ENCODE assay signal across 14 cellular contexts in genomic region chr9:117293199-117294114, GRCh38.
DNase-seq lines count a peak whose midpoint lies in the region; ATAC-seq and TF ChIP-seq lines count a peak whose summit lies in the region.
"Had no signal": no experiment of that assay in that cellular context is flagged by ENCODE, and none has a peak within 500 bp of the region (broad histone marks: within the 10 kb centered on the region; RNA-seq: fewer than 3 reads in every experiment).

No MANE protein-coding gene starts in this region.

- no peaks in the 10 kb centered on the region for H3K27me3 ChIP-seq in gastroesophageal sphincter
- H3K27me3 ChIP-seq: SJCRH30 had no signal

- no peak for ATAC-seq in gastroesophageal sphincter
- ATAC-seq: GM12878, GM23338, HCT116 had no signal

- whole genome bisulfite sequencing in gastroesophageal sphincter (ENCODE audit: low coverage in 1 of 2), 2 donors = 38 to 58% methylated on average over 2 to 3 of the region's 6 CpGs

- no peaks in the 10 kb centered on the region for H3K9me3 ChIP-seq in gastroesophageal sphincter
- H3K9me3 ChIP-seq: SJCRH30 had no signal

- TF ChIP-seq CTCF in gastroesophageal sphincter (IDR thresholded peaks at IDR 0.05) = no peak

- peak; percentile 50 for DNase-seq in DMS 273 (lab: John Stamatoyannopoulos, UW; ENCODE audit: unreplicated experiment)
- peak; percentile 8 for DNase-seq in DMS 273 treated with DMSO at 0.1 percent for 48 hours (lab: John Stamatoyannopoulos, UW)
- DNase-seq in NCI-H69 (lab: John Stamatoyannopoulos, UW) = peak; percentile 91
- DNase-seq in occipital lobe (lab: John Stamatoyannopoulos, UW) = peak; percentile 28
- no peak for DNase-seq in iPS-NIHi11 (ENCODE audit: low spot score)
- no peak for DNase-seq in NCI-H1694 treated with DMSO at 0.1 percent for 48 hours (lab: John Stamatoyannopoulos, UW)
- DNase-seq: EL, Karpas-422, NCI-H345, SJCRH30 had no signal

- TF ChIP-seq POLR2A in gastroesophageal sphincter (IDR thresholded peaks at IDR 0.05) = no peak

- H3K27ac ChIP-seq in gastroesophageal sphincter = no peak overlapping the region
- H3K27ac ChIP-seq: SJCRH30 had no signal

- H3K36me3 ChIP-seq in gastroesophageal sphincter = no peaks in the 10 kb centered on the region
- H3K36me3 ChIP-seq: SJCRH30 had no signal

- H3K4me3 ChIP-seq in gastroesophageal sphincter = no peak overlapping the region
- H3K4me3 ChIP-seq: GM12878, GM23338, SJCRH30 had no signal

- H3K4me1 ChIP-seq in gastroesophageal sphincter = no peaks in the 10 kb centered on the region
- H3K4me1 ChIP-seq: SJCRH30 had no signal

- no peak for TF ChIP-seq EP300 in gastroesophageal sphincter (IDR thresholded peaks at IDR 0.05)

Comparison
In these comparisons a context has a peak if more than half of its experiments do, and no peak if none do; other contexts are left out.
1. DNase-seq: peak in DMS 273 (single experiment), DMS 273 treated with DMSO at 0.1 percent for 48 hours (single experiment), NCI-H69 (single experiment) and occipital lobe (single experiment); none in iPS-NIHi11 (single experiment) and NCI-H1694 treated with DMSO at 0.1 percent for 48 hours (single experiment).